In genomic region chr1:224238212-224238611, GRCh38 we compare ENCODE assay signal across 27 cellular contexts.
"Had no signal": no experiment of that assay in that cellular context is flagged by ENCODE, and none has a peak within 500 bp of the region (broad histone marks: within the 10 kb centered on the region; RNA-seq: fewer than 3 reads in every experiment).

No MANE protein-coding gene starts in this region.

- FAIRE-seq: astrocyte, K562, RCC 7860 had no signal

- H3K4me1 Mint-ChIP-seq: activated naive CD4-positive, alpha-beta T cell treated with anti-CD3 and anti-CD28 coated beads, Interleukin-2, amount 50 U/mL, for 24 hours; brain; central memory CD8-positive, alpha-beta T cell had no signal

- H3K9me3 ChIP-seq: SJSA1 had no signal

- H3K27ac Mint-ChIP-seq: activated CD8-positive, alpha-beta T cell treated with anti-CD3 and anti-CD28 coated beads for 36 hours; activated naive CD4-positive, alpha-beta T cell treated with anti-CD3 and anti-CD28 coated beads, Interleukin-2, amount 50 U/mL, for 24 hours; activated T-cell treated with anti-CD3 and anti-CD28 coated beads, Interleukin-2, amount 50 U/mL, for 72 hours; activated T-helper 2 cell treated with anti-CD3 and anti-CD28 coated beads, Interferon-gamma antibody, Interleukin-2, Interleukin-4, amounts not matched to agents 10 μg/mL and 5 μg/mL and 100 μg/mL, durations not matched to agents 14 hours and 24 hours and 36 hours; T-helper 17 cell had no signal

- H3K4me3 ChIP-seq: K562, SJSA1 had no signal

- H3K27me3 ChIP-seq: SJSA1 had no signal

- H3K27ac ChIP-seq: SJSA1, VCaP had no signal

- H3K27me3 Mint-ChIP-seq: activated CD8-positive, alpha-beta T cell treated with anti-CD3 and anti-CD28 coated beads for 36 hours; activated naive CD4-positive, alpha-beta T cell treated with anti-CD3 and anti-CD28 coated beads, Interleukin-2, amount 50 U/mL, for 24 hours; brain; central memory CD8-positive, alpha-beta T cell; T-helper 17 cell had no signal

- H3K4me3 Mint-ChIP-seq: activated CD8-positive, alpha-beta T cell treated with anti-CD3 and anti-CD28 coated beads for 36 hours; activated naive CD4-positive, alpha-beta T cell treated with anti-CD3 and anti-CD28 coated beads, Interleukin-2, amount 50 U/mL, for 24 hours; activated T-cell treated with anti-CD3 and anti-CD28 coated beads, Interleukin-2, amount 50 U/mL, for 72 hours; brain; central memory CD8-positive, alpha-beta T cell; T-helper 17 cell had no signal

- DNase-seq: activated CD4-positive, alpha-beta T cell treated with anti-CD3 and anti-CD28 coated beads for 4 hours; activated CD4-positive, CD25-positive, alpha-beta regulatory T cell; activated CD8-positive, alpha-beta memory T cell treated with anti-CD3 and anti-CD28 coated beads, Interleukin-2, amount 50 U/mL, for 4 hours; activated CD8-positive, alpha-beta T cell treated with anti-CD3 and anti-CD28 coated beads for 36 hours; activated gamma-delta T cell treated with Interleukin-2 at 50 U/mL for 16 hours; activated T-cell treated with anti-CD3 and anti-CD28 coated beads, Interleukin-2, amount 50 U/mL, for 72 hours; Karpas-422; MM.1S; NCI-H1105; NCI-H1436; NCI-H1694 treated with DMSO at 0.1 percent for 48 hours; NCI-H2081; NCI-H446; NCI-H524; PC-3; SHP77; T-helper 17 cell had no signal

- H3K36me3 Mint-ChIP-seq: activated naive CD4-positive, alpha-beta T cell treated with anti-CD3 and anti-CD28 coated beads, Interleukin-2, amount 50 U/mL, for 24 hours had no signal

- ATAC-seq: activated CD8-positive, alpha-beta T cell treated with anti-CD3 and anti-CD28 coated beads for 36 hours; activated T-cell treated with anti-CD3 and anti-CD28 coated beads, Interleukin-2, amount 50 U/mL, for 72 hours; K562; PC-3; SK-N-SH treated with all-trans-retinoic acid at 6 μM for 48 hours; T-helper 17 cell had no signal

- H3K9me3 Mint-ChIP-seq: activated CD8-positive, alpha-beta T cell treated with anti-CD3 and anti-CD28 coated beads for 36 hours; activated naive CD4-positive, alpha-beta T cell treated with anti-CD3 and anti-CD28 coated beads, Interleukin-2, amount 50 U/mL, for 24 hours; activated T-cell treated with anti-CD3 and anti-CD28 coated beads, Interleukin-2, amount 50 U/mL, for 72 hours; activated T-helper 2 cell treated with anti-CD3 and anti-CD28 coated beads, Interferon-gamma antibody, Interleukin-2, Interleukin-4, amounts not matched to agents 10 μg/mL and 5 μg/mL and 100 μg/mL, durations not matched to agents 14 hours and 24 hours and 36 hours; brain; central memory CD8-positive, alpha-beta T cell had no signal
